Comparison of ENCODE assay signal across 18 cellular contexts in genomic region chr13:44276061-44276460, GRCh38.
A peak's percentile ranks its signal among the peaks of the same experiment; 100 is the strongest.
DNase-seq lines count a peak whose midpoint lies in the region; ATAC-seq and TF ChIP-seq lines count a peak whose summit lies in the region.
"Had no signal": no experiment of that assay in that cellular context is flagged by ENCODE, and none has a peak within 500 bp of the region (broad histone marks: within the 10 kb centered on the region; RNA-seq: fewer than 3 reads in every experiment).

No MANE protein-coding gene starts in this region.

- no peak overlapping the region for H3K4me3 Mint-ChIP-seq in activated CD8-positive, alpha-beta T cell treated with anti-CD3 and anti-CD28 coated beads, Interleukin-2, amount 10 ng/mL, durations not matched to agents 7 days and 5 days
- no peak overlapping the region for H3K4me3 Mint-ChIP-seq in activated CD8-positive, alpha-beta T cell treated with anti-CD3 and anti-CD28 coated beads for 36 hours
- H3K4me3 Mint-ChIP-seq in effector memory CD8-positive, alpha-beta T cell: peak overlapping the region; percentile 31 to 44

- H3F3A ChIP-seq in Loucy (ENCODE audit: low read depth): no peaks in the 10 kb centered on the region

- H2AFZ ChIP-seq in Loucy (ENCODE audit: low read length): peak overlapping the region; percentile 88

- no peaks in the 10 kb centered on the region for H3K36me3 ChIP-seq in Loucy (ENCODE audit: insufficient read depth, low read length)
- no peaks in the 10 kb centered on the region for H3K36me3 ChIP-seq in stomach smooth muscle (ENCODE audit: control insufficient read depth in 2 of 2, insufficient read depth in 2 of 2, low read length in 2 of 2)

- no peaks in the 10 kb centered on the region for H3K27me3 ChIP-seq in Loucy (ENCODE audit: insufficient read depth, low read length, poor library complexity, severe bottlenecking)
- H3K27me3 ChIP-seq in stomach smooth muscle (ENCODE audit: control insufficient read depth in 1 of 2, insufficient read depth in 2 of 2, low read length in 2 of 2): no peaks in the 10 kb centered on the region
- no peaks in the 10 kb centered on the region for H3K27me3 ChIP-seq in foreskin keratinocyte

- DNase-seq in activated CD8-positive, alpha-beta T cell treated with anti-CD3 and anti-CD28 coated beads, Interleukin-2, amount 10 ng/mL, durations not matched to agents 7 days and 5 days: no peak
- no peak for DNase-seq in activated CD8-positive, alpha-beta T cell treated with anti-CD3 and anti-CD28 coated beads for 36 hours
- no peak for DNase-seq in effector memory CD8-positive, alpha-beta T cell
- DNase-seq in NCI-H345 (lab: John Stamatoyannopoulos, UW): no peak
- no peak for DNase-seq in NCI-H1436 (lab: John Stamatoyannopoulos, UW)
- no peak for DNase-seq in foreskin keratinocyte
- DNase-seq: activated CD4-positive, alpha-beta T cell treated with anti-CD3 and anti-CD28 coated beads, Interleukin-2, amount 50 U/mL, for 4 hours; head of caudate nucleus; MM.1S; NCI-H187 treated with DMSO at 0.1 percent for 48 hours; NCI-H446 treated with DMSO at 0.1 percent for 48 hours; stimulated activated naive CD8-positive, alpha-beta T cell treated with anti-CD3 and anti-CD28 coated beads, Interleukin-15, amount 100 ng/mL, for 72 hours had no signal

- peak overlapping the region; percentile 31 for H3K27ac ChIP-seq in stomach smooth muscle (ENCODE audit: low read length)
- no peak overlapping the region for H3K27ac ChIP-seq in foreskin keratinocyte
- H3K27ac ChIP-seq: HL-60 had no signal

- no peaks in the 10 kb centered on the region for H3K9me3 ChIP-seq in Loucy (ENCODE audit: insufficient read depth, low read depth, low read length)
- no peaks in the 10 kb centered on the region for H3K9me3 ChIP-seq in stomach smooth muscle (ENCODE audit: control insufficient read depth in 2 of 2, low read length in 2 of 2)

- intact Hi-C loops in activated CD8-positive, alpha-beta T cell treated with anti-CD3 and anti-CD28 coated beads for 36 hours (cut with micrococcal nuclease): no loop called here

- H3K9me2 ChIP-seq in Loucy (replicated peaks; ENCODE audit: low read depth, low read length): no peaks in the 10 kb centered on the region

- peaks cover 38% of the 10 kb centered on the region for H3K4me1 Mint-ChIP-seq in activated CD8-positive, alpha-beta T cell treated with anti-CD3 and anti-CD28 coated beads, Interleukin-2, amount 10 ng/mL, durations not matched to agents 7 days and 5 days (ENCODE audit: low read depth)
- peaks cover 49% of the 10 kb centered on the region for H3K4me1 Mint-ChIP-seq in activated CD8-positive, alpha-beta T cell treated with anti-CD3 and anti-CD28 coated beads for 36 hours (ENCODE audit: low read depth)
- H3K4me1 Mint-ChIP-seq in effector memory CD8-positive, alpha-beta T cell (ENCODE audit: low read depth in 2 of 2): peaks cover 0 to 10% of the 10 kb centered on the region in 2 donors

- no peaks in the 10 kb centered on the region for H3K9me3 Mint-ChIP-seq in activated CD8-positive, alpha-beta T cell treated with anti-CD3 and anti-CD28 coated beads, Interleukin-2, amount 10 ng/mL, durations not matched to agents 7 days and 5 days (ENCODE audit: insufficient read depth)
- no peaks in the 10 kb centered on the region for H3K9me3 Mint-ChIP-seq in activated CD8-positive, alpha-beta T cell treated with anti-CD3 and anti-CD28 coated beads for 36 hours
- H3K9me3 Mint-ChIP-seq in effector memory CD8-positive, alpha-beta T cell: peaks cover 0 to 5% of the 10 kb centered on the region in 2 donors

- H3K27me3 Mint-ChIP-seq in activated CD8-positive, alpha-beta T cell treated with anti-CD3 and anti-CD28 coated beads, Interleukin-2, amount 10 ng/mL, durations not matched to agents 7 days and 5 days (ENCODE audit: low read depth): no peaks in the 10 kb centered on the region
- no peaks in the 10 kb centered on the region for H3K27me3 Mint-ChIP-seq in activated CD8-positive, alpha-beta T cell treated with anti-CD3 and anti-CD28 coated beads for 36 hours
- H3K27me3 Mint-ChIP-seq in effector memory CD8-positive, alpha-beta T cell: peaks cover 18 to 41% of the 10 kb centered on the region in 2 donors
- H3K27me3 Mint-ChIP-seq: stimulated activated naive CD8-positive, alpha-beta T cell treated with anti-CD3 and anti-CD28 coated beads, Interleukin-15, amount 100 ng/mL, for 72 hours had no signal

- H3K4me1 ChIP-seq in Loucy (ENCODE audit: insufficient read depth, low read length, poor library complexity, severe bottlenecking) (peaks cover 34% of the 10 kb centered on the region), stomach smooth muscle (ENCODE audit: control insufficient read depth, insufficient read depth, low read length) (peaks cover 49% of the 10 kb centered on the region), foreskin keratinocyte (peaks cover 10% of the 10 kb centered on the region)

- CTCF ChIA-PET in activated CD8-positive, alpha-beta T cell treated with anti-CD3 and anti-CD28 coated beads, Interleukin-2, amount 10 ng/mL, durations not matched to agents 7 days and 5 days (lab: Charles Lee): interaction anchor here (0.6 to 1.6 kb wide), 2 partner anchors 16 to 21 kb away, joined by 3 read pairs; no protein-coding TSS in a partner anchor
- CTCF ChIA-PET in activated CD8-positive, alpha-beta T cell treated with anti-CD3 and anti-CD28 coated beads for 36 hours (lab: Charles Lee): interaction anchor here (1.5 kb wide), 2 partner anchors 10 to 84 kb away, joined by 3 to 4 read pairs; no protein-coding TSS in a partner anchor

- H3K36me3 Mint-ChIP-seq in activated CD8-positive, alpha-beta T cell treated with anti-CD3 and anti-CD28 coated beads, Interleukin-2, amount 10 ng/mL, durations not matched to agents 7 days and 5 days (ENCODE audit: low read depth): peaks cover 17% of the 10 kb centered on the region
- H3K36me3 Mint-ChIP-seq in activated CD8-positive, alpha-beta T cell treated with anti-CD3 and anti-CD28 coated beads for 36 hours (ENCODE audit: low read depth): no peaks in the 10 kb centered on the region
- H3K36me3 Mint-ChIP-seq in effector memory CD8-positive, alpha-beta T cell (ENCODE audit: insufficient read depth): peaks cover 4% of the 10 kb centered on the region

- H3K9ac ChIP-seq in Loucy (ENCODE audit: low read depth, low read length, poor library complexity, severe bottlenecking): no peak overlapping the region
- H3K9ac ChIP-seq in stomach smooth muscle (ENCODE audit: low read length in 2 of 2): no peak overlapping the region

- no peaks in the 10 kb centered on the region for H3K79me2 ChIP-seq in Loucy (ENCODE audit: insufficient read depth, low read length)

- H3K4me3 ChIP-seq in Loucy (ENCODE audit: low read length, poor library complexity, severe bottlenecking) (no peak overlapping the region), stomach smooth muscle (ENCODE audit: low read length in 2 of 2) (no peak overlapping the region)

- peak overlapping the region; percentile 72 for H3K27ac Mint-ChIP-seq in activated CD8-positive, alpha-beta T cell treated with anti-CD3 and anti-CD28 coated beads, Interleukin-2, amount 10 ng/mL, durations not matched to agents 7 days and 5 days
- no peak overlapping the region for H3K27ac Mint-ChIP-seq in activated CD8-positive, alpha-beta T cell treated with anti-CD3 and anti-CD28 coated beads for 36 hours
- peak overlapping the region; percentile 85 to 95 for H3K27ac Mint-ChIP-seq in effector memory CD8-positive, alpha-beta T cell

- POLR2A ChIA-PET in activated CD8-positive, alpha-beta T cell treated with anti-CD3 and anti-CD28 coated beads, Interleukin-2, amount 10 ng/mL, durations not matched to agents 7 days and 5 days (lab: Charles Lee): no interaction called here
- POLR2A ChIA-PET in activated CD8-positive, alpha-beta T cell treated with anti-CD3 and anti-CD28 coated beads for 36 hours (lab: Charles Lee): interaction anchor here (2.0 kb wide), 1 partner anchor 17 kb away, joined by 7 read pairs; no protein-coding TSS in a partner anchor

- H4K20me1 ChIP-seq in Loucy (ENCODE audit: insufficient read depth, low read length, poor library complexity, severe bottlenecking): no peaks in the 10 kb centered on the region

- peak overlapping the region; percentile 94 for H3K4me2 ChIP-seq in Loucy (ENCODE audit: low read depth, low read length, poor library complexity, severe bottlenecking)

- no peak for ATAC-seq in activated CD8-positive, alpha-beta T cell treated with anti-CD3 and anti-CD28 coated beads, Interleukin-2, amount 10 ng/mL, durations not matched to agents 7 days and 5 days
- ATAC-seq in activated CD8-positive, alpha-beta T cell treated with anti-CD3 and anti-CD28 coated beads for 36 hours: no peak
- no peak for ATAC-seq in effector memory CD8-positive, alpha-beta T cell (replicated peaks)
- no peak for ATAC-seq in foreskin keratinocyte
- ATAC-seq: activated naive CD4-positive, alpha-beta T cell treated with anti-CD3 and anti-CD28 coated beads, Interleukin-2, amount 50 U/mL, for 72 hours; Right ventricle myocardium inferior; sciatic nerve; stimulated activated naive CD8-positive, alpha-beta T cell treated with anti-CD3 and anti-CD28 coated beads, Interleukin-15, amount 100 ng/mL, for 72 hours had no signal

- TF ChIP-seq CTCF in activated CD8-positive, alpha-beta T cell treated with anti-CD3 and anti-CD28 coated beads for 36 hours (IDR thresholded peaks at IDR 0.05): no peak
- TF ChIP-seq CTCF in Loucy (conservative IDR thresholded peaks at IDR 0.05; ENCODE audit: low read length) (no peak), foreskin keratinocyte (conservative IDR thresholded peaks at IDR 0.05) (no peak)

Comparison
In these comparisons a context has a peak if more than half of its experiments do, and no peak if none do; other contexts are left out.
1. H3K4me3 Mint-ChIP-seq: peak in effector memory CD8-positive, alpha-beta T cell (2 of 2); none in activated CD8-positive, alpha-beta T cell treated with anti-CD3 and anti-CD28 coated beads, Interleukin-2, amount 10 ng/mL, durations not matched to agents 7 days and 5 days (single experiment) and activated CD8-positive, alpha-beta T cell treated with anti-CD3 and anti-CD28 coated beads for 36 hours (single experiment).